In the genomic region with DNA sequence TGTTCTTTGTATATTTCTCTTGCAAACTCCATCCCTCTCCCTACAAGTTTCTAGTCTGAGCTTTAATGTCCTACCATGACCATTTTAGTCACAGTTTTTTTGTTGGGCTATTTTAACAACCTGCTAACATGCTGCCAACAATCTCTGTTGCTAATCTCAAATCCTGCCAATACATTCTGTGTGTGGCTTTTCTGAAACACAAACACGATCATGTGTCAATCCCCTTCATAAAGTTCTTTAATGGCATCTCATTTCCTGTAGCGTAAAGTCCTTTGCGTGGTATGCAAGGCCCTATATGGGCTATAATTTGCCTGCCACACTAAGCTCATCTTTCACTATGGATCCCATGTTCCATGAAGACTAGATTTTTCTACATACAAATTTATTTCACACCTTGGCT, we compare ENCODE assay signal across 28 cellular contexts.
"Had no signal": no experiment of that assay in that cellular context is flagged by ENCODE, and none has a peak within 500 bp of the region (broad histone marks: within the 10 kb centered on the region; RNA-seq: fewer than 3 reads in every experiment).

No MANE protein-coding gene starts in this region.

- H3K27ac ChIP-seq: coronary artery, esophagus muscularis mucosa, foreskin keratinocyte, gastroesophageal sphincter, heart left ventricle, hepatocyte, left lung, prostate gland, right atrium auricular region, sigmoid colon, skin epidermis, spleen, testis, upper lobe of left lung had no signal

- H3K4me1 ChIP-seq: left lung, prostate gland, right atrium auricular region, spleen, testis, upper lobe of left lung had no signal

- H3K4me2 ChIP-seq: hepatocyte had no signal

- H3K9me3 ChIP-seq: esophagus muscularis mucosa, left lung, prostate gland, sigmoid colon, testis, tibial artery, upper lobe of left lung had no signal

- DNase-seq: dermis blood vessel endothelial cell; effector memory CD4-positive, alpha-beta T cell; foreskin keratinocyte; heart left ventricle; kidney; left lung; mesendoderm; naive thymus-derived CD8-positive, alpha-beta T cell; nephron progenitor cell; nucleus accumbens; sigmoid colon; spleen; stimulated activated CD4-positive, alpha-beta T cell treated with anti-CD3 and anti-CD28 coated beads, Interleukin-4, amount 100 ng/mL, for 4 hours; stimulated activated naive CD8-positive, alpha-beta T cell treated with anti-CD3 and anti-CD28 coated beads, Interleukin-15, Interleukin-2, amounts not matched to agents 100 U/mL and 50 U/mL, for 24 hours; substantia nigra; testis; tibial artery; upper lobe of left lung had no signal

- H3K4me1 Mint-ChIP-seq: naive thymus-derived CD8-positive, alpha-beta T cell; stimulated activated memory B cell treated with anti-CD40 and anti-IgM and Interleukin-4, amounts not matched to agents 10 μg/mL and 1 μg/mL and 100 μg/mL, for 72 hours had no signal

- H3K79me2 ChIP-seq: hepatocyte had no signal

- H3K9me3 Mint-ChIP-seq: naive thymus-derived CD8-positive, alpha-beta T cell; stimulated activated memory B cell treated with anti-CD40 and anti-IgM and Interleukin-4, amounts not matched to agents 10 μg/mL and 1 μg/mL and 100 μg/mL, for 72 hours had no signal

- FAIRE-seq: endothelial cell of umbilical vein, urothelium cell line had no signal

- H2AFZ ChIP-seq: hepatocyte had no signal

- H3K27me3 Mint-ChIP-seq: naive thymus-derived CD8-positive, alpha-beta T cell; stimulated activated memory B cell treated with anti-CD40 and anti-IgM and Interleukin-4, amounts not matched to agents 10 μg/mL and 1 μg/mL and 100 μg/mL, for 72 hours had no signal

- ATAC-seq: foreskin keratinocyte; gastroesophageal sphincter; left lung; naive thymus-derived CD8-positive, alpha-beta T cell; stimulated activated memory B cell treated with anti-CD40 and anti-IgM and Interleukin-4, amounts not matched to agents 10 μg/mL and 1 μg/mL and 100 μg/mL, for 72 hours; stimulated activated naive CD8-positive, alpha-beta T cell treated with anti-CD3 and anti-CD28 coated beads, Interleukin-15, Interleukin-2, amounts not matched to agents 100 U/mL and 50 U/mL, for 24 hours had no signal

- H3K27ac Mint-ChIP-seq: naive thymus-derived CD8-positive, alpha-beta T cell; nephron progenitor cell; stimulated activated memory B cell treated with anti-CD40 and anti-IgM and Interleukin-4, amounts not matched to agents 10 μg/mL and 1 μg/mL and 100 μg/mL, for 72 hours had no signal

- H3K4me3 Mint-ChIP-seq: naive thymus-derived CD8-positive, alpha-beta T cell; nephron progenitor cell; stimulated activated memory B cell treated with anti-CD40 and anti-IgM and Interleukin-4, amounts not matched to agents 10 μg/mL and 1 μg/mL and 100 μg/mL, for 72 hours had no signal

- H3K36me3 ChIP-seq: esophagus muscularis mucosa, gastroesophageal sphincter, heart left ventricle, left lung, prostate gland, right atrium auricular region, sigmoid colon, spleen, tibial artery, upper lobe of left lung had no signal

- H3K27me3 ChIP-seq: esophagus muscularis mucosa, foreskin keratinocyte, gastroesophageal sphincter, heart left ventricle, hepatocyte, left lung, right atrium auricular region, sigmoid colon, spleen, testis, tibial artery, upper lobe of left lung had no signal

- H3K4me3 ChIP-seq: coronary artery, esophagus muscularis mucosa, gastroesophageal sphincter, heart left ventricle, hepatocyte, left lung, prostate gland, right atrium auricular region, sigmoid colon, skin epidermis, spleen, testis, tibial artery, upper lobe of left lung had no signal
